ENCODE assay signal across 29 cellular contexts in the genomic region with DNA sequence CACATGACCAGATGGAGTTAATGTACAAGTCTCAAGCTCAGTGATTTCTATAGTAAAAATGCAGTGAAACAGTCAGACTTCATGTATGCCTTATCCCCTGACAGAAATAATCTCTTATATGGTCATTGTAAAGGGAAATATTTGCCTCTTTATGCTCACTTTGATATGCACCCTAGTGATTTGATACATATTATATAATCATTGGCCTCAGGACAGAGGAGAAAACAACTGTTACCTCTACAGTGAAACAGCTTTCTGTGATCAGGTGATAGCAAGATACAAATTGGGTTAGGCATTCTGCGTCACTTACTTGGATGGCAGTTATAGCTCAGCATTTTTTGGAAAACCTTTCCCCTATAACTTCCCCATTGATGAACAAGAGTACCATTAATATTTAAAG.
"Had no signal": no experiment of that assay in that cellular context is flagged by ENCODE, and none has a peak within 500 bp of the region (broad histone marks: within the 10 kb centered on the region; RNA-seq: fewer than 3 reads in every experiment).

No MANE protein-coding gene starts in this region.

- H3K27ac ChIP-seq: ascending aorta, cardiac muscle cell, VCaP had no signal

- H3K9me3 ChIP-seq: ascending aorta had no signal

- DNase-seq: activated B cell treated with CpG ODN at 0.5 μM for 24 hours; activated CD4-positive, alpha-beta memory T cell treated with anti-CD3 and anti-CD28 coated beads, Interleukin-2, amount 10 ng/mL, durations not matched to agents 7 days and 5 days; activated CD4-positive, alpha-beta T cell treated with anti-CD3 and anti-CD28 coated beads for 1 hour; activated CD4-positive, alpha-beta T cell treated with anti-CD3 and anti-CD28 coated beads for 36 hours; activated CD4-positive, alpha-beta T cell treated with anti-CD3 and anti-CD28 coated beads for 48 hours; activated CD4-positive, alpha-beta T cell treated with anti-CD3 and anti-CD28 coated beads, Interleukin-2, amount 10 ng/mL, durations not matched to agents 7 days and 5 days; activated CD4-positive, alpha-beta T cell treated with anti-CD3 and anti-CD28 coated beads, Interleukin-2, amount 50 U/mL, for 48 hours; activated CD8-positive, alpha-beta memory T cell treated with anti-CD3 and anti-CD28 coated beads for 24 hours; activated CD8-positive, alpha-beta memory T cell treated with anti-CD3 and anti-CD28 coated beads, Interleukin-2, amount 10 ng/mL, durations not matched to agents 7 days and 5 days; activated CD8-positive, alpha-beta memory T cell treated with anti-CD3 and anti-CD28 coated beads, Interleukin-2, amount 50 U/mL, for 48 hours; activated CD8-positive, alpha-beta T cell treated with anti-CD3 and anti-CD28 coated beads, Interleukin-2, amount 10 ng/mL, durations not matched to agents 7 days and 5 days; activated effector memory CD4-positive, alpha-beta T cell treated with Interleukin-2 at 50 U/mL for 16 hours; activated gamma-delta T cell; activated naive CD4-positive, alpha-beta T cell treated with anti-CD3 and anti-CD28 coated beads, Interleukin-2, amount 10 ng/mL, durations not matched to agents 7 days and 5 days; activated naive CD4-positive, alpha-beta T cell treated with Interleukin-2 at 50 U/mL for 16 hours; activated naive CD8-positive, alpha-beta T cell treated with anti-CD3 and anti-CD28 coated beads, Interleukin-2, amount 10 ng/mL, durations not matched to agents 7 days and 5 days; activated naive CD8-positive, alpha-beta T cell treated with anti-CD3 and anti-CD28 coated beads, Interleukin-2, amount 50 U/mL, for 24 hours; activated T-cell treated with anti-CD3 and anti-CD28 coated beads, Interleukin-2, amount 50 U/mL, for 24 hours; activated T-cell treated with anti-CD3 and anti-CD28 coated beads, Interleukin-2, amount 50 U/mL, for 48 hours; amygdala; anterior cingulate cortex; T-helper 2 cell; T-helper 9 cell had no signal

- ATAC-seq: activated CD4-positive, alpha-beta T cell treated with anti-CD3 and anti-CD28 coated beads for 36 hours; activated CD8-positive, alpha-beta memory T cell treated with anti-CD3 and anti-CD28 coated beads, Interleukin-2, amount 10 ng/mL, durations not matched to agents 7 days and 5 days; activated CD8-positive, alpha-beta T cell treated with anti-CD3 and anti-CD28 coated beads, Interleukin-2, amount 10 ng/mL, durations not matched to agents 7 days and 5 days; activated naive CD8-positive, alpha-beta T cell treated with anti-CD3 and anti-CD28 coated beads, Interleukin-2, amount 50 U/mL, for 24 hours had no signal

- FAIRE-seq: bronchial epithelial cell, colon, TTC549 had no signal

- H3K27me3 ChIP-seq: ascending aorta, cardiac muscle cell had no signal

- H3K4me3 ChIP-seq: ascending aorta, cardiac muscle cell had no signal

- H3K36me3 ChIP-seq: ascending aorta, cardiac muscle cell had no signal
